In the genomic region with DNA sequence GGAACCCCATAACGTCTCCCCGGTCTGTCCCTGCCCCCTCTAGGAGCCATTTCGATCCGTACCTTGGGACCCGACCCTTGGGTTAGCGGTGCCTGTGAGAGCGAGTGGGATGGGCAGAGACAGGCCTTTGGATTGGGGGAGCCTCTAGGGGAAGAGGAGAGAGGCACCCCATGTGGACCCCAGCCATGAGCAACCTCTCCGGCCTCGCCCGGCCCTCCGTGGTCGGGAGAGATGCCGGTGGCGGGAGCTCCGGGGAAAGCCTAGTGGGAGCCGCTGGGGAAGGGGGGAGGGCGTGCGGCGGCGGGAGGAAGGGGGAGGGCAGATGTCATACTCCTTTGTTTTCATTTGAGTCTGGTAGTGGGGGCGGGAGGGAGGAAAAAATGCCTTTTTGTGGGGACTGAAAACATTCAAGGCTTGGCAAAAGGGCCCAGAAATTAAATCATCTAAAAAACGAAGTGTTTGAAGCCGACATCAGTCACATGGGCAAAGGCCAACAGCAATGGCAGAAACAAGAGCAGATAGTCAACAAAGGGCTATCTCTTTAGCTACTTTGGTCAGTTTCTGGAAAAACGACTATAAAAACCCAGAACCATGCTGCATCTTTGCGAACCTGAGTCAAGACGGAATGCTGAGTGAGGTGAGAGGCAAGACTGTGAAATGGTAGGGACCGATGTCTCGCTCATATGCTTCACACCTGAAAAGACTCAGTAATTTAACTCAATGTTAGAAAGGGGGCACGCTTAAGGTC, we compare ENCODE assay signal across 8 cellular contexts. TPM values are rescaled to one million over a fixed set of nuclear protein-coding genes. Genes with fewer than 3 reads are reported as not detected.
A peak's percentile ranks its signal among the peaks of the same experiment; 100 is the strongest.
DNase-seq lines count a peak whose midpoint lies in the region; ATAC-seq and TF ChIP-seq lines count a peak whose summit lies in the region.

No MANE protein-coding gene starts in this region.

- H3K27ac ChIP-seq in left ventricle myocardium inferior (replicated peaks) = peak overlapping the region; percentile 96

- intact Hi-C loops in left ventricle myocardium inferior (cut with micrococcal nuclease) (no loop called here), posterior vena cava (cut with DNase I) (no loop called here)

- H3K4me3 ChIP-seq in left ventricle myocardium inferior = peak overlapping the region; percentile 99

- peaks cover 40% of the 10 kb centered on the region for H3K4me1 ChIP-seq in left ventricle myocardium inferior

- H3K36me3 ChIP-seq in left ventricle myocardium inferior = peaks cover 13% of the 10 kb centered on the region

- H3K27me3 ChIP-seq in left ventricle myocardium inferior (ENCODE audit: low read depth) = no peaks in the 10 kb centered on the region

- TF ChIP-seq CTCF in left ventricle myocardium inferior (IDR thresholded peaks at IDR 0.05; ENCODE audit: borderline replicate concordance) = no peak

- peak; percentile 80 for DNase-seq in DMS53 (lab: John Stamatoyannopoulos, UW)
- DNase-seq in OCI-M1 (lab: John Stamatoyannopoulos, UW) = peak; percentile 73
- peak in 56 of 58 donors; percentile 33 to 93 (median 80) for DNase-seq in anterior cingulate cortex (lab: John Stamatoyannopoulos, UW)
- DNase-seq in left ventricle myocardium inferior = peak; percentile 66
- DNase-seq in posterior vena cava (ENCODE audit: low spot score) = peak; percentile 84
- no peak for DNase-seq in GF-D8 (lab: John Stamatoyannopoulos, UW)

- peak; percentile 40 for ATAC-seq in GM19463 (IDR thresholded peaks at IDR 0.05; ENCODE audit: unreplicated experiment)
- ATAC-seq in HG03571 (IDR thresholded peaks at IDR 0.05; ENCODE audit: unreplicated experiment) = peak; percentile 44

- no peaks in the 10 kb centered on the region for H3K9me3 ChIP-seq in left ventricle myocardium inferior (replicated peaks)

RNA-seq across cellular contexts. Expression of gene PTBP2, which starts 0.8 kb away (rescaled TPM):
- total RNA-seq in left ventricle myocardium inferior = 10.3 TPM
- 10 to 100 TPM; 40.3 to 51.1 TPM for total RNA-seq in posterior vena cava
